21 cellular contexts compared by ENCODE assay signal in the genomic region with DNA sequence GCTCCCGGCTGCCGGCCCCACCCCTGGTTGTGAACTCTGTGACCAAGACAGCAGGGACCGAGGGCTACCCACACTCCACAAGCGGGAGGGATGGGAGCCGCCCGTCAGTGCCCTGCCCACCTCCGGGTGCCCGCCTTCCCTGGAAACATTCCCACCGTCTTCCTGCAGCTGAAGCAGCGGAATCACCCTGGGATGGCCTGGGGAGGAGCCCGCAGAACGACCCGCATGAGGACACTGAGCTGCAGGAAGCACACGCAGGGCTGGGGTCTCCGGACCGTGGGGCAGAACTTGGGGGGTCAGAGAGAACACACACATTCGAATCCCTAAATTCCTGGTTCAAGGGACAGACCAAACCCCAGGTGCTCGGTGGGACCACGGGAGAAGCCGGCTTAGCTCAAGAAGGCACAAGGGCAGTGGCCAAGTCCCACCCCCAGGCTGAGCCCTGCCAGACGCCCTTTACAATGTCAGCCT. TPM values are rescaled to one million over a fixed set of nuclear protein-coding genes. Genes with fewer than 3 reads are reported as not detected.
DNase-seq lines count a peak whose midpoint lies in the region; ATAC-seq and TF ChIP-seq lines count a peak whose summit lies in the region.
"Had no signal": no experiment of that assay in that cellular context is flagged by ENCODE, and none has a peak within 500 bp of the region (broad histone marks: within the 10 kb centered on the region; RNA-seq: fewer than 3 reads in every experiment).

No MANE protein-coding gene starts in this region.

- TF ChIP-seq EP300 in sigmoid colon (IDR thresholded peaks at IDR 0.05), result no peak

- H3K9me3 ChIP-seq in sigmoid colon, result no peaks in the 10 kb centered on the region
- H3K9me3 ChIP-seq: ascending aorta, pancreas had no signal

- H3K4me3 ChIP-seq in H7 (ENCODE audit: insufficient read depth, low read depth, low read length) (no peak overlapping the region), dorsolateral prefrontal cortex (peak overlapping the region in 56 of 59 donors; percentile 1 to 60 (median 35)), sigmoid colon (no peak overlapping the region)
- H3K4me3 ChIP-seq: ascending aorta, pancreas, skin epidermis had no signal

- DNase-seq in NCI-H2171 treated with DMSO at 0.1 percent for 48 hours (lab: John Stamatoyannopoulos, UW), result peak; percentile 37
- no peak for DNase-seq in NCI-H2171 (lab: John Stamatoyannopoulos, UW)
- DNase-seq in H7, result peak; percentile 56
- peak in 3 of 10 donors; percentile 15 to 41 (median 20) for DNase-seq in dorsolateral prefrontal cortex
- DNase-seq in sigmoid colon, result peak; percentile 59
- DNase-seq in SIG-M5 (lab: John Stamatoyannopoulos, UW), result no peak
- no peak for DNase-seq in GM19238 (ENCODE audit: insufficient read length, low spot score)
- DNase-seq: activated CD4-positive, alpha-beta T cell treated with anti-CD3 and anti-CD28 coated beads, Interleukin-2, amount 50 U/mL, for 4 hours; activated naive CD4-positive, alpha-beta T cell treated with anti-CD3 and anti-CD28 coated beads, Interleukin-2, amount 50 U/mL, for 16 hours; activated T-cell treated with anti-CD3 and anti-CD28 coated beads for 4 hours; effector memory CD4-positive, alpha-beta T cell; IMR-90; naive B cell; RPMI8226; T-helper 1 cell had no signal

- intact Hi-C loops in dorsolateral prefrontal cortex (cut with DNase I), result no loop called here
- intact Hi-C loops in sigmoid colon (cut with DNase I), result no loop called here

- TF ChIP-seq POLR2A in sigmoid colon (IDR thresholded peaks at IDR 0.05), result no peak

- peak overlapping the region in 4 of 59 donors; percentile 25 to 60 (median 46) for H3K27ac ChIP-seq in dorsolateral prefrontal cortex
- no peak overlapping the region for H3K27ac ChIP-seq in sigmoid colon
- H3K27ac ChIP-seq: ascending aorta, pancreas had no signal

- ATAC-seq in GM21786 (IDR thresholded peaks at IDR 0.05; ENCODE audit: unreplicated experiment), result no peak
- ATAC-seq: pancreas had no signal

- no peaks in the 10 kb centered on the region for H3K36me3 ChIP-seq in H7 (replicated peaks; ENCODE audit: control insufficient read depth, insufficient read depth, low read length)
- no peaks in the 10 kb centered on the region for H3K36me3 ChIP-seq in sigmoid colon
- H3K36me3 ChIP-seq: ascending aorta, pancreas had no signal

- H3K27me3 ChIP-seq in H7 (ENCODE audit: control insufficient read depth, insufficient read depth, low read length) (no peaks in the 10 kb centered on the region), dorsolateral prefrontal cortex (peaks cover 0 to 17% (median 0%) of the 10 kb centered on the region in 45 donors), sigmoid colon (peaks cover 0 to 67% (median 18%) of the 10 kb centered on the region in 3 donors)
- H3K27me3 ChIP-seq: ascending aorta had no signal

- TF ChIP-seq CTCF in dorsolateral prefrontal cortex (IDR thresholded peaks at IDR 0.05 in 54 of 56, conservative IDR thresholded peaks at IDR 0.05 in 2 of 56; ENCODE audit: low read depth in 1 of 56, partially characterized antibody in 56 of 56), result peak in 1 of 56 donors; percentile 5
- no peak for TF ChIP-seq CTCF in sigmoid colon (IDR thresholded peaks at IDR 0.05)

- H3K4me1 ChIP-seq in sigmoid colon, result peaks cover 0 to 9% (median 3%) of the 10 kb centered on the region in 4 donors
- H3K4me1 ChIP-seq: ascending aorta, pancreas had no signal

- 14 to 42% methylated on average over 21 of the region's 21 CpGs for WGBS in sigmoid colon, 2 donors

RNA-seq across cellular contexts. Expression of a gene that starts 33.5 kb away (rescaled TPM):
- total RNA-seq in H7 (2014; rRNA removed; shearing (Covaris generic)), result not detected in 2 replicates
- total RNA-seq in dorsolateral prefrontal cortex (under 1 TPM in 4 of 120 experiments, not detected in 116; 0.24 to 0.41 (median 0.36) TPM), sigmoid colon (1 to 10 TPM in 1 of 4 donors, under 1 TPM in 2, not detected in 1; 0.16 to 5.0 (median 0.55) TPM)
- polyA plus RNA-seq in sigmoid colon, result 1 to 10 TPM in 1 of 3 donors, under 1 TPM in 2; 0.46 to 1.6 (median 0.60) TPM
- total RNA-seq: IMR-90, lung microvascular endothelial cell had no signal
- polyA plus RNA-seq: CD14-positive monocyte, IMR-90 had no signal

RNA-seq across cellular contexts. Expression of a gene that starts 58.5 kb away (rescaled TPM):
- 1.9 and 3.2 TPM in 2 replicates for total RNA-seq in H7 (2014; rRNA removed; shearing (Covaris generic))
- 100 to 1,000 TPM in 32 of 120 experiments, 10 to 100 TPM in 88; 45.0 to 133 (median 88.7) TPM for total RNA-seq in dorsolateral prefrontal cortex
- total RNA-seq in sigmoid colon, result 1 to 10 TPM; 1.4 to 5.4 (median 2.8) TPM
- polyA plus RNA-seq in sigmoid colon, result 1 to 10 TPM in 1 of 3 donors, not detected in 2; 4.2 TPM
- total RNA-seq: ascending aorta, IMR-90, lung microvascular endothelial cell had no signal
- polyA plus RNA-seq: CD14-positive monocyte, IMR-90 had no signal

Comparison
In these comparisons a context has a peak if more than half of its experiments do, and no peak if none do; other contexts are left out.
1. DNase-seq: peak in NCI-H2171 treated with DMSO at 0.1 percent for 48 hours (single experiment), H7 (single experiment) and sigmoid colon (single experiment); none in NCI-H2171 (single experiment), SIG-M5 (single experiment) and GM19238 (single experiment).
2. H3K4me3 ChIP-seq: peak in dorsolateral prefrontal cortex (56 of 59); none in H7 (single experiment) and sigmoid colon (0 of 4).
3. RNA of a gene that starts 58.5 kb away (total RNA-seq): 45.0 to 133 TPM in dorsolateral prefrontal cortex; 1.4 to 5.4 TPM in sigmoid colon and 1.9 to 3.2 TPM in H7; every median in the first group is over 4 times any median in the second.